Comparison of ENCODE assay signal across 1 cellular context in genomic region chr6:167349816-167350215, GRCh38.
TF ChIP-seq lines count a peak whose summit lies in the region.

No MANE protein-coding gene starts in this region.

TF ChIP-seq in WTC11, 78 proteins besides CTCF, POLR2A, EP300 and RAD21 (continued from another document):
- TF ChIP-seq ZNF532 (CRISPR knock-in tag; IDR thresholded peaks at IDR 0.05; ENCODE audit: borderline replicate concordance) (no peak), NFE2L1 (CRISPR knock-in tag; IDR thresholded peaks at IDR 0.05) (no peak), ATF1 (CRISPR knock-in tag; IDR thresholded peaks at IDR 0.05) (no peak), JUN (CRISPR knock-in tag; IDR thresholded peaks at IDR 0.05) (no peak), IRF2 (CRISPR knock-in tag; IDR thresholded peaks at IDR 0.05; ENCODE audit: borderline replicate concordance, low read depth) (no peak), SMAD4 (CRISPR knock-in tag; IDR thresholded peaks at IDR 0.05) (no peak), HMGA2 (CRISPR knock-in tag; IDR thresholded peaks at IDR 0.05) (no peak), ELF4 (CRISPR knock-in tag; IDR thresholded peaks at IDR 0.05; ENCODE audit: low read depth) (no peak), USF1 (CRISPR knock-in tag; IDR thresholded peaks at IDR 0.05) (no peak), ATF2 (CRISPR knock-in tag; IDR thresholded peaks at IDR 0.05; ENCODE audit: borderline replicate concordance, low read depth) (no peak), ZMAT4 (CRISPR knock-in tag; IDR thresholded peaks at IDR 0.05) (no peak), KAT7 (CRISPR knock-in tag; IDR thresholded peaks at IDR 0.05; ENCODE audit: borderline replicate concordance) (no peak), HMGXB4 (CRISPR knock-in tag; IDR thresholded peaks at IDR 0.05) (no peak), EMX1 (CRISPR knock-in tag; IDR thresholded peaks at IDR 0.05) (no peak), OVOL2 (CRISPR knock-in tag; IDR thresholded peaks at IDR 0.05; ENCODE audit: borderline replicate concordance) (no peak), CREM (CRISPR knock-in tag; IDR thresholded peaks at IDR 0.05) (no peak), FOXP4 (CRISPR knock-in tag; IDR thresholded peaks at IDR 0.05) (no peak), NR3C1 (CRISPR knock-in tag; conservative IDR thresholded peaks at IDR 0.05; ENCODE audit: low read depth) (no peak)
